In the genomic region with DNA sequence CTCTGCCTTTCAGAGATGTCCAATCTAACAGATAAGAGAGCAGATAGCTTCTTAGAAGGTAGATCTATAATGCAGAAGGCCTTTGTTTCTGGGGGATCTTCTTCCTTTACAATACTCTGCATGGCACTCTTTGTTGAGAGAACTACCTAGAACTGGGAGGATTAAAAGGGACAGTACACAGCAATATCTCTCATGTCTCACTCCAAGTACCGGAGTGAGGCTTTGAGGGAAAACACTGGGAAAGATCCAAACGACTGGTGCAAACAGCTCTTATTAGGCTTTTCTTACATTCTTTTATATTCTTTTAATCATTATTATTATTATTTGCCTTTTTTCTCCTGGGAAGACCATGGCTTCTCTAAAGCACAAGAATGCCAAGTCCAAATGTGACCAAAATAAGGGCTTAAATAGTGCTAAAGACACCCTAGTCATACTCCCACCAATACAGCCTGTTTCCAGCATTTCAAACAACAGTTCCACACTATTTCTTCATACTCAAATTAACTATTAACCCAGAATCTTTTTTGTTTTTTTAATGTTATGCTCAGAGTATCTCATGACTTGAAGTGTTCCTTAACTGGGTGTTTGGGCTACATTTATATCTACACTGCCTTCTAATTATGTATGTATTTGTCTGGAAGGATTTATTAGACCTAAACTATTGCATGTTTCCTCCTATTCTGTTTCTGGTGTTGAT, we compare ENCODE assay signal across 11 cellular contexts.
"Had no signal": no experiment of that assay in that cellular context is flagged by ENCODE, and none has a peak within 500 bp of the region (broad histone marks: within the 10 kb centered on the region; RNA-seq: fewer than 3 reads in every experiment).

No MANE protein-coding gene starts in this region.

- H3K27me3 Mint-ChIP-seq: activated CD4-positive, alpha-beta memory T cell treated with anti-CD3 and anti-CD28 coated beads, Interleukin-2, amount 10 ng/mL, durations not matched to agents 7 days and 5 days had no signal

- DNase-seq: activated CD4-positive, alpha-beta memory T cell treated with anti-CD3 and anti-CD28 coated beads, Interleukin-2, amount 10 ng/mL, durations not matched to agents 7 days and 5 days; activated effector memory CD4-positive, alpha-beta T cell treated with anti-CD3 and anti-CD28 coated beads, Interleukin-2, amount 50 U/mL, for 16 hours; esophagus squamous epithelium; glutamatergic neuron; midbrain; posterior cingulate gyrus; SK-N-SH; small intestine had no signal

- H3K27ac ChIP-seq: cardiac muscle cell, esophagus squamous epithelium, neutrophil, right atrium auricular region had no signal

- H3K27ac Mint-ChIP-seq: activated CD4-positive, alpha-beta memory T cell treated with anti-CD3 and anti-CD28 coated beads, Interleukin-2, amount 10 ng/mL, durations not matched to agents 7 days and 5 days had no signal

- H3K4me3 Mint-ChIP-seq: activated CD4-positive, alpha-beta memory T cell treated with anti-CD3 and anti-CD28 coated beads, Interleukin-2, amount 10 ng/mL, durations not matched to agents 7 days and 5 days had no signal
